ENCODE assay signal across 1 cellular context in genomic region chr11:48029686-48030279, GRCh38.
TF ChIP-seq lines count a peak whose summit lies in the region.

No MANE protein-coding gene starts in this region.

TF ChIP-seq in GM23338, 12 proteins besides CTCF, POLR2A, EP300 and RAD21 (continued from another document):
- no peak for TF ChIP-seq ZNF462 (CRISPR knock-in tag; IDR thresholded peaks at IDR 0.05)
